ENCODE assay signal across 33 cellular contexts in the genomic region with DNA sequence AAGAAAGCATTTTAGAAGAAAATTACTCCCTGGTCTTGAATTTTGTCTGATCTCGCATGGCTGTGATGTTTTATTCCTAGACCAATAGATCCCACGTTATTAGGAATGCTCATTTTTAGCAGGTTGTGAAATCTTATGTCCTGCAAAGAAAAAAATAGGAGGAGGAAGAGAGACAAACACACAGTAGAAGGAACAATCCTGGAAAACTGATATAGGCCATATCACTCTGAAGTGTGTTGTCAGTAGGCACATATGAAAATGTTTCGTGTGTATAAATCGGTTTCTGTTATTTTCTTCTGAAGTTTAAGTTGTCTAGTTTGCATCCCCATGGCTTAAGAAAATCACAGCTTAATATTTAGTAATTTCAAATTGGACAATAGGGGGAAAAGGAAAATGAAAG. TPM values are rescaled to one million over a fixed set of nuclear protein-coding genes. Genes with fewer than 3 reads are reported as not detected.
"Had no signal": no experiment of that assay in that cellular context is flagged by ENCODE, and none has a peak within 500 bp of the region (broad histone marks: within the 10 kb centered on the region; RNA-seq: fewer than 3 reads in every experiment).

No MANE protein-coding gene starts in this region.

- H3K27ac ChIP-seq: left ventricle myocardium inferior, ovary, right atrium auricular region, right lobe of liver, tibial nerve, vagina had no signal

- H3K9me3 ChIP-seq: left ventricle myocardium inferior, ovary, right atrium auricular region, right lobe of liver, tibial nerve, vagina had no signal

- H3K36me3 ChIP-seq: left ventricle myocardium inferior, ovary, right atrium auricular region, right lobe of liver, tibial nerve, vagina had no signal

- H3K4me3 ChIP-seq: left ventricle myocardium inferior, lung, ovary, right atrium auricular region, right lobe of liver, smooth muscle cell, tibial nerve, vagina had no signal

- DNase-seq: hypothalamus; immature natural killer cell; kidney; left colon; left ventricle myocardium inferior; mesendoderm; naive B cell; ovary; right lobe of liver; stimulated activated CD4-positive, alpha-beta T cell treated with anti-CD3 and anti-CD28 coated beads, Interleukin-1b, Interleukin-23, amount 100 ng/mL, for 48 hours; stimulated activated CD4-positive, alpha-beta T cell treated with anti-CD3 and anti-CD28 coated beads, Interleukin-2, amount 100 ng/mL, for 48 hours; stimulated activated CD4-positive, alpha-beta T cell treated with anti-CD3 and anti-CD28 coated beads, Interleukin-4, amount 100 ng/mL, for 4 hours; stimulated activated CD8-positive, alpha-beta memory T cell treated with anti-CD3 and anti-CD28 coated beads, Interleukin-4, amount 100 ng/mL, for 48 hours; stimulated activated naive CD4-positive, alpha-beta T cell treated with Interleukin-2 at 50 U/mL for 16 hours; stimulated activated naive CD8-positive, alpha-beta T cell treated with anti-CD3 and anti-CD28 coated beads, Interleukin-15, amount 100 ng/mL, for 72 hours; substantia nigra had no signal

- FAIRE-seq: islet of Langerhans had no signal

- H3K27me3 ChIP-seq: ovary, right atrium auricular region, right lobe of liver, tibial nerve, vagina had no signal

- H3K4me2 ChIP-seq: smooth muscle cell had no signal

- H3K4me1 ChIP-seq: left ventricle myocardium inferior, right atrium auricular region, tibial nerve, vagina had no signal

- ATAC-seq: left colon; natural killer cell treated with Interleukin-12 subunit alpha and Interleukin-12 subunit beta and Interleukin-15 and Interleukin-18, amount 100 ng/mL, for 72 hours; stimulated activated memory B cell treated with anti-CD40 and anti-IgM and Interleukin-4, amounts not matched to agents 10 μg/mL and 1 μg/mL and 100 μg/mL, for 72 hours; stimulated activated naive CD8-positive, alpha-beta T cell treated with anti-CD3 and anti-CD28 coated beads, Interleukin-15, amount 100 ng/mL, for 72 hours had no signal

RNA-seq across cellular contexts. Expression of gene SLCO1B3, which starts 12.4 kb away (rescaled TPM):
- total RNA-seq: kidney; lower leg skin; mesothelial cell of epicardium; mononuclear cell; natural killer cell treated with Interleukin-12 subunit alpha and Interleukin-12 subunit beta and Interleukin-15 and Interleukin-18, amount 100 ng/mL, for 72 hours; progenitor cell of endocrine pancreas; pulmonary artery endothelial cell; renal cortical epithelial cell; right atrium auricular region; smooth muscle cell; temporal lobe; ureter; vagina had no signal
- polyA plus RNA-seq: immature natural killer cell, neural cell, smooth muscle cell had no signal
